12 cellular contexts compared by ENCODE assay signal in the genomic region with DNA sequence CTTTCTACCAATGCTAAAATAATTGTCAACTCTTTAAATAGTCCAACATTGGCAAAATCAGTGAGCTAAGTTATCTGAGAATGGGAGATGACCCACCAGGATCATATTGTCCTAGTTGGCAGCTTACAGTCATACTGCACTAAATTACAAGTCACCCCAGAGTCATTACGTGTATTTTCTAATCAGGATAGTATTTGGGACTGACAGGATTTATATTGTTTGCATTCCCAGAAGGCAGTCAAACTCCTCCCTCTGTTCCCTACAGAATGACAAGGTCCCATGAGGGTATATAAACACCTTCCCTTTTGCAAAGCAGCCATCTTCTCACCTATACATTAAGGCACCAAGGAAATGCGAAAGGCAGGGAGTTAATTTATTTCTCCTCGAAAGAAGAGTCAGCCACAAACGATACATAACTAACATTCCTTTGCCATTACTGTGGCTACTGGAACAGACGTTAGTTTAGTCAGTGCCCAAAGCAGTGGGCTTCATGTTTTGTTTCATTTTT.
A peak's percentile ranks its signal among the peaks of the same experiment; 100 is the strongest.
DNase-seq lines count a peak whose midpoint lies in the region; ATAC-seq and TF ChIP-seq lines count a peak whose summit lies in the region.
"Had no signal": no experiment of that assay in that cellular context is flagged by ENCODE, and none has a peak within 500 bp of the region (broad histone marks: within the 10 kb centered on the region; RNA-seq: fewer than 3 reads in every experiment).

No MANE protein-coding gene starts in this region.

- H3K4me3 Mint-ChIP-seq in CD14-positive monocyte: no peak overlapping the region

- intact Hi-C loops in adrenal gland (cut with DNase I): no loop called here
- intact Hi-C loops in CD14-positive monocyte (cut with micrococcal nuclease): no loop called here

- DNase-seq in adrenal gland (no peak), fibroblast of villous mesenchyme (ENCODE audit: low read depth) (peak; percentile 83), thoracic aorta (ENCODE audit: low spot score) (no peak), mesenteric fat pad (ENCODE audit: low spot score) (no peak), NCI-H2227 (lab: John Stamatoyannopoulos, UW; ENCODE audit: unreplicated experiment) (no peak), CD14-positive monocyte (ENCODE audit: low spot score) (no peak)
- DNase-seq in activated CD4-positive, alpha-beta T cell treated with anti-CD3 and anti-CD28 coated beads, Interleukin-2, amount 50 U/mL, for 4 hours: no peak
- DNase-seq: activated CD4-positive, CD25-positive, alpha-beta regulatory T cell; midbrain; stimulated activated CD4-positive, alpha-beta T cell treated with anti-CD3 and anti-CD28 coated beads, Interleukin-15, amount 100 ng/mL, for 24 hours; stomach had no signal

- H3K4me3 ChIP-seq in HEK293 (ENCODE audit: low read depth, low read length): no peak overlapping the region
- no peak overlapping the region for H3K4me3 ChIP-seq in adrenal gland
- H3K4me3 ChIP-seq in fibroblast of villous mesenchyme (ENCODE audit: low read depth, low read length): no peak overlapping the region
- H3K4me3 ChIP-seq in thoracic aorta: peak overlapping the region; percentile 15
- H3K4me3 ChIP-seq: stomach had no signal

- H3K27me3 Mint-ChIP-seq in CD14-positive monocyte (ENCODE audit: low read depth in 3 of 3): peaks cover 0 to 4% (median under 1%) of the 10 kb centered on the region in 3 donors

- no peak overlapping the region for H3K27ac Mint-ChIP-seq in CD14-positive monocyte

- TF ChIP-seq POLR2A in adrenal gland (IDR thresholded peaks at IDR 0.05): no peak

- no peaks in the 10 kb centered on the region for H3K36me3 Mint-ChIP-seq in CD14-positive monocyte

- CTCF ChIA-PET in HEK293 (lab: Yijun Ruan, JAX): no interaction called here

- H3K9me3 ChIP-seq in HEK293 (ENCODE audit: control insufficient read depth, insufficient read depth, low read depth, low read length) (no peaks in the 10 kb centered on the region), adrenal gland (replicated peaks in 1 of 3) (no peaks in the 10 kb centered on the region), thoracic aorta (no peaks in the 10 kb centered on the region)
- H3K9me3 ChIP-seq: stomach had no signal

- POLR2A ChIA-PET in HEK293 (lab: Yijun Ruan, JAX): interaction anchor here (0.7 kb wide), 1 partner anchor 167 kb away, joined by 4 read pairs; no protein-coding TSS in a partner anchor

- H3K4me1 Mint-ChIP-seq in CD14-positive monocyte: peaks cover 5% of the 10 kb centered on the region

- ATAC-seq in thoracic aorta (ENCODE audit: insufficient number of reproducible peaks, low FRiP score, low read depth): no peak

- WGBS in adrenal gland, 4 donors: 25 to 44% (median 39%) methylated on average over 5 of the region's 5 CpGs

- H3K27ac ChIP-seq in HEK293 (ENCODE audit: extremely low read depth, low read depth, low read length) (no peak overlapping the region), adrenal gland (peak overlapping the region; percentile 9 to 82 (median 50)), thoracic aorta (peak overlapping the region; percentile 42 to 68)

- peaks cover 0 to 2% (median 0%) of the 10 kb centered on the region in 7 donors for H3K9me3 Mint-ChIP-seq in CD14-positive monocyte

- H3K36me3 ChIP-seq in HEK293 (ENCODE audit: control insufficient read depth in 2 of 2, insufficient read depth in 1 of 2, low read length in 2 of 2): no peaks in the 10 kb centered on the region
- no peaks in the 10 kb centered on the region for H3K36me3 ChIP-seq in adrenal gland (replicated peaks in 1 of 2)
- no peaks in the 10 kb centered on the region for H3K36me3 ChIP-seq in thoracic aorta
- H3K36me3 ChIP-seq: stomach had no signal

- no peaks in the 10 kb centered on the region for H3K27me3 ChIP-seq in adrenal gland
- no peaks in the 10 kb centered on the region for H3K27me3 ChIP-seq in thoracic aorta (replicated peaks; ENCODE audit: insufficient read depth)
- H3K27me3 ChIP-seq: stomach had no signal

- TF ChIP-seq CTCF in HEK293 (tag by site-specific recombination; IDR thresholded peaks at IDR 0.05): no peak
- TF ChIP-seq CTCF in adrenal gland (IDR thresholded peaks at IDR 0.05): no peak
- no peak for TF ChIP-seq CTCF in fibroblast of villous mesenchyme (IDR thresholded peaks at IDR 0.05; ENCODE audit: insufficient read depth, low read depth, low read length)
- TF ChIP-seq CTCF in thoracic aorta (IDR thresholded peaks at IDR 0.05): no peak
- no peak for TF ChIP-seq CTCF in CD14-positive monocyte (IDR thresholded peaks at IDR 0.05)

- H3K4me1 ChIP-seq in HEK293 (ENCODE audit: control insufficient read depth, insufficient read depth, low read length) (peaks cover 14% of the 10 kb centered on the region; the same call in 1 of the 2 replicates), adrenal gland (replicated peaks in 1 of 2) (peaks cover 0 to 21% of the 10 kb centered on the region in 2 donors), thoracic aorta (ENCODE audit: control insufficient read depth in 1 of 2, low read depth in 2 of 2) (peaks cover 15 to 49% of the 10 kb centered on the region in 2 donors)

TF ChIP-seq in HEK293, 187 proteins besides CTCF, POLR2A, EP300 and RAD21:
- TF ChIP-seq ZNF366 (tag by site-specific recombination; conservative IDR thresholded peaks at IDR 0.05) (0 out of 2 replicates have a peak, but pooled peaks have one; percentile 22), FEZF1 (tag by site-specific recombination; IDR thresholded peaks at IDR 0.05) (no peak), ZNF660 (tag by site-specific recombination; IDR thresholded peaks at IDR 0.05) (peak; percentile 92), WT1 (tag by site-specific recombination; IDR thresholded peaks at IDR 0.05) (peak; percentile 42; the same call in 1 of the 2 replicates), ZNF239 (tag by site-specific recombination; IDR thresholded peaks at IDR 0.05) (no peak)
